ENCODE assay signal across 1 cellular context in the genomic region with DNA sequence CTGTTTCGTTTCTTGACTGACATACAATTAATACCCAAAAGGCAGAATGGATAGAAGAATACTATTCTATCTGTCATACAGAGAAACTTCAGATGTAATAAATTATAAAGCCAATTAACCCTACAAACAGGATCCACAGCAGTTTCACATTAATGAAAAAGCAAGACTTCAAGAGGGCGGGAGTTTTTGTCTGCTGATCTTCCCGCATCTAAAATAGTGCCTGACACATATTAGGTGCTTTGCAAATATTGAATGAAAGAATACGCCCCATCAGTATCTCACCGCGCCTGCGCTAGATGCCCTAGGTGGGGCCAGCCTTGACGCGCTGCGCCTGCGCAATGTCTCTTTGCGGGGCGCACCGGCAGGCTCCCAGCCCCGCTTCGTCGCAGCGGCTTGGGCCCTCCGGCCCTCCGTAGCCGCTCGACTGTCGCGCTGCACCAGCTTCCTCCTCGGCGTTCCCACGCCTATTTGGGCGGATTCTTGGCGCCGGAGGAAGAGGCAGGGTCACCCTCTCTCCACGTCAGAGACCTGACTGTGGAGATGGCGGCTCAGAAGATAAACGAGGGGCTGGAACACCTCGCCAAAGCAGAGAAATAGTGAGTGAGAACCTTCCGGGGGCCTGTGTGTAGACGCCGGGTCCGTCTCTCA.
TF ChIP-seq lines count a peak whose summit lies in the region.

NAPG (plus strand) TSS at position 465 of the 648 bp plus-strand sequence; CDS start at position 541, 76 bp downstream.

TF ChIP-seq in GM12878, 131 proteins besides CTCF, POLR2A, EP300 and RAD21 (continued from another document):
- TF ChIP-seq, protein P1, sequence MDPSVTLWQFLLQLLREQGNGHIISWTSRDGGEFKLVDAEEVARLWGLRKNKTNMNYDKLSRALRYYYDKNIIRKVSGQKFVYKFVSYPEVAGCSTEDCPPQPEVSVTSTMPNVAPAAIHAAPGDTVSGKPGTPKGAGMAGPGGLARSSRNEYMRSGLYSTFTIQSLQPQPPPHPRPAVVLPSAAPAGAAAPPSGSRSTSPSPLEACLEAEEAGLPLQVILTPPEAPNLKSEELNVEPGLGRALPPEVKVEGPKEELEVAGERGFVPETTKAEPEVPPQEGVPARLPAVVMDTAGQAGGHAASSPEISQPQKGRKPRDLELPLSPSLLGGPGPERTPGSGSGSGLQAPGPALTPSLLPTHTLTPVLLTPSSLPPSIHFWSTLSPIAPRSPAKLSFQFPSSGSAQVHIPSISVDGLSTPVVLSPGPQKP (IDR thresholded peaks at IDR 0.05; ENCODE audit: low read depth, low read length) = no peak
- TF ChIP-seq MYC (IDR thresholded peaks at IDR 0.05; ENCODE audit: insufficient read depth, insufficient read length, insufficient replicate concordance, low read length, severe bottlenecking) (peak; percentile 57), SUZ12 (IDR thresholded peaks at IDR 0.05; ENCODE audit: unreplicated experiment) (no peak), KDM1A (IDR thresholded peaks at IDR 0.05; ENCODE audit: borderline replicate concordance) (no peak), CHD1 (IDR thresholded peaks at IDR 0.05; ENCODE audit: low read depth, low read length) (0 out of 2 replicates have a peak, but pooled peaks have one; percentile 29), TARDBP (IDR thresholded peaks at IDR 0.05; ENCODE audit: borderline replicate concordance) (no peak), RB1 (IDR thresholded peaks at IDR 0.05; ENCODE audit: borderline replicate concordance) (peak; percentile 83), ZBED1 (IDR thresholded peaks at IDR 0.05; ENCODE audit: borderline replicate concordance) (no peak), MYB (IDR thresholded peaks at IDR 0.05; ENCODE audit: borderline replicate concordance, low read depth, low read length) (no peak), NR2C1 (IDR thresholded peaks at IDR 0.05) (no peak), YBX1 (IDR thresholded peaks at IDR 0.05) (no peak), MTA2 (IDR thresholded peaks at IDR 0.05; ENCODE audit: low read depth) (no peak), STAT1 (conservative IDR thresholded peaks at IDR 0.05) (peak; percentile 63; the same call in 1 of the 2 replicates), RUNX3 (IDR thresholded peaks at IDR 0.05; ENCODE audit: low read length) (no peak), SKIL (IDR thresholded peaks at IDR 0.05; ENCODE audit: low read depth, poor library complexity, severe bottlenecking) (no peak), EGR1 (IDR thresholded peaks at IDR 0.05; ENCODE audit: borderline replicate concordance in 1 of 2, low read depth in 2 of 2, low read length in 2 of 2) (no peak), BHLHE40 (IDR thresholded peaks at IDR 0.05; ENCODE audit: borderline replicate concordance in 1 of 2, low read depth in 2 of 2, low read length in 1 of 2) (peak in 1 of 2 experiments; percentile 68; a peak in 2 of 4 replicates), SPI1 (IDR thresholded peaks at IDR 0.05; ENCODE audit: borderline replicate concordance, insufficient read depth, low read depth, low read length) (no peak), DPF2 (IDR thresholded peaks at IDR 0.05) (peak; percentile 12; the same call in 1 of the 2 replicates), KLF5 (IDR thresholded peaks at IDR 0.05; ENCODE audit: partially characterized antibody) (no peak)
- TF ChIP-seq, protein P2, sequence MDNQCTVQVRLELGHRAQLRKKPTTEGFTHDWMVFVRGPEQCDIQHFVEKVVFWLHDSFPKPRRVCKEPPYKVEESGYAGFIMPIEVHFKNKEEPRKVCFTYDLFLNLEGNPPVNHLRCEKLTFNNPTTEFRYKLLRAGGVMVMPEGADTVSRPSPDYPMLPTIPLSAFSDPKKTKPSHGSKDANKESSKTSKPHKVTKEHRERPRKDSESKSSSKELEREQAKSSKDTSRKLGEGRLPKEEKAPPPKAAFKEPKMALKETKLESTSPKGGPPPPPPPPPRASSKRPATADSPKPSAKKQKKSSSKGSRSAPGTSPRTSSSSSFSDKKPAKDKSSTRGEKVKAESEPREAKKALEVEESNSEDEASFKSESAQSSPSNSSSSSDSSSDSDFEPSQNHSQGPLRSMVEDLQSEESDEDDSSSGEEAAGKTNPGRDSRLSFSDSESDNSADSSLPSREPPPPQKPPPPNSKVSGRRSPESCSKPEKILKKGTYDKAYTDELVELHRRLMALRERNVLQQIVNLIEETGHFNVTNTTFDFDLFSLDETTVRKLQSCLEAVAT (IDR thresholded peaks at IDR 0.05) = no peak
